14 cellular contexts compared by ENCODE assay signal in genomic region chr4:81207793-81208192, GRCh38. TPM values are rescaled to one million over a fixed set of nuclear protein-coding genes. Genes with fewer than 3 reads are reported as not detected.
DNase-seq lines count a peak whose midpoint lies in the region; ATAC-seq and TF ChIP-seq lines count a peak whose summit lies in the region.
"Had no signal": no experiment of that assay in that cellular context is flagged by ENCODE, and none has a peak within 500 bp of the region (broad histone marks: within the 10 kb centered on the region; RNA-seq: fewer than 3 reads in every experiment).

No MANE protein-coding gene starts in this region.

- no peak for ATAC-seq in GM18502 (IDR thresholded peaks at IDR 0.05; ENCODE audit: poor library complexity, unreplicated experiment)
- ATAC-seq: natural killer cell had no signal

- intact Hi-C loops in uterus (cut with DNase I; ENCODE audit: low total_unique reads): no loop called here

- no peak for TF ChIP-seq CTCF in uterus (IDR thresholded peaks at IDR 0.05)

- no peaks in the 10 kb centered on the region for H3K9me3 ChIP-seq in uterus
- H3K9me3 ChIP-seq: thyroid gland had no signal

- H3K36me3 ChIP-seq in uterus: no peaks in the 10 kb centered on the region
- H3K36me3 ChIP-seq: thyroid gland had no signal

- DNase-seq in ELR (ENCODE audit: low read depth) (peak; percentile 15), NOMO-1 (lab: John Stamatoyannopoulos, UW; ENCODE audit: unreplicated experiment in 2 of 2) (peak; percentile 66 to 96), dedifferentiated amniotic fluid mesenchymal stem cell (ENCODE audit: extremely low spot score) (peak; percentile 93), non-pigmented ciliary epithelial cell (ENCODE audit: low read depth) (peak; percentile 60), substantia nigra (lab: John Stamatoyannopoulos, UW) (no peak), uterus (no peak)
- DNase-seq in stimulated activated CD4-positive, alpha-beta T cell treated with anti-CD3 and anti-CD28 coated beads, Interleukin-15, amount 100 ng/mL, for 24 hours: no peak
- DNase-seq: activated naive CD4-positive, alpha-beta T cell treated with anti-CD3 and anti-CD28 coated beads, Interleukin-2, amount 10 ng/mL, durations not matched to agents 7 days and 5 days; natural killer cell; NCI-H1105; stimulated activated CD8-positive, alpha-beta memory T cell treated with anti-CD3 and anti-CD28 coated beads, Interleukin-4, amount 100 ng/mL, for 48 hours; thyroid gland had no signal

- H3K27me3 ChIP-seq in uterus: no peaks in the 10 kb centered on the region
- H3K27me3 ChIP-seq: thyroid gland had no signal

- H3K27ac ChIP-seq in substantia nigra (ENCODE audit: low read depth, low read length, poor library complexity, severe bottlenecking): no peak overlapping the region
- H3K27ac ChIP-seq in uterus: no peak overlapping the region
- H3K27ac ChIP-seq: thyroid gland had no signal

- no peak overlapping the region for H3K4me3 ChIP-seq in uterus
- H3K4me3 ChIP-seq: thyroid gland had no signal

- no peak for TF ChIP-seq POLR2A in uterus (IDR thresholded peaks at IDR 0.05)

- H3K4me1 ChIP-seq in uterus: no peaks in the 10 kb centered on the region
- H3K4me1 ChIP-seq: thyroid gland had no signal

RNA-seq across cellular contexts. Expression of gene PRKG2, which starts 7.2 kb away (rescaled TPM):
- 1 to 10 TPM in 1 of 4 donors, under 1 TPM in 1, not detected in 2; 0.18 to 4.4 TPM for total RNA-seq in uterus
- total RNA-seq: pulmonary artery endothelial cell had no signal

Comparison
In these comparisons a context has a peak if more than half of its experiments do, and no peak if none do; other contexts are left out.
1. DNase-seq: peak in ELR (single experiment), NOMO-1 (2 of 2), dedifferentiated amniotic fluid mesenchymal stem cell (single experiment) and non-pigmented ciliary epithelial cell (single experiment); none in substantia nigra (0 of 49), uterus (0 of 2) and stimulated activated CD4-positive, alpha-beta T cell treated with anti-CD3 and anti-CD28 coated beads, Interleukin-15, amount 100 ng/mL, for 24 hours (single experiment).